14 cellular contexts compared by ENCODE assay signal in genomic region chr2:188902906-188903305, GRCh38.
DNase-seq lines count a peak whose midpoint lies in the region; ATAC-seq and TF ChIP-seq lines count a peak whose summit lies in the region.
"Had no signal": no experiment of that assay in that cellular context is flagged by ENCODE, and none has a peak within 500 bp of the region (broad histone marks: within the 10 kb centered on the region; RNA-seq: fewer than 3 reads in every experiment).

No MANE protein-coding gene starts in this region.

- peak; percentile 69 for DNase-seq in DMS153 (lab: John Stamatoyannopoulos, UW)
- DNase-seq in NCI-H748 (lab: John Stamatoyannopoulos, UW; ENCODE audit: unreplicated experiment) = peak; percentile 43
- no peak for DNase-seq in endothelial cell (ENCODE audit: low spot score)
- no peak for DNase-seq in mucosa of descending colon
- no peak for DNase-seq in stimulated activated CD4-positive, alpha-beta T cell treated with anti-CD3 and anti-CD28 coated beads, Interleukin-1b, Interleukin-23, amount 100 ng/mL, for 48 hours
- no peak for DNase-seq in stimulated activated CD4-positive, alpha-beta T cell treated with anti-CD3 and anti-CD28 coated beads, Interleukin-4, amount 100 ng/mL, for 4 hours
- DNase-seq in cardiac septum (ENCODE audit: low spot score) = no peak
- DNase-seq: activated CD4-positive, alpha-beta memory T cell treated with anti-CD3 and anti-CD28 coated beads for 36 hours; CD4-positive, CD25-positive, alpha-beta regulatory T cell; effector memory CD8-positive, alpha-beta T cell; T-helper 1 cell had no signal

- peak overlapping the region; percentile 73 for H3K27ac Mint-ChIP-seq in endothelial cell (ENCODE audit: unreplicated experiment)
- H3K27ac Mint-ChIP-seq: activated CD4-positive, alpha-beta memory T cell treated with anti-CD3 and anti-CD28 coated beads for 36 hours; activated naive CD4-positive, alpha-beta T cell treated with anti-CD3 and anti-CD28 coated beads, Interleukin-2, amount 50 U/mL, for 24 hours; CD4-positive, CD25-positive, alpha-beta regulatory T cell; effector memory CD8-positive, alpha-beta T cell; stimulated activated naive CD8-positive, alpha-beta T cell treated with anti-CD3 and anti-CD28 coated beads, Interleukin-15, Interleukin-2, amounts not matched to agents 100 ng/mL and 50 ng/mL, for 24 hours had no signal

- H3K36me3 ChIP-seq in mucosa of descending colon (ENCODE audit: low read depth) = no peaks in the 10 kb centered on the region

- no peak for TF ChIP-seq CTCF in endothelial cell (IDR thresholded peaks at IDR 0.05; ENCODE audit: unreplicated experiment)
- TF ChIP-seq CTCF in mucosa of descending colon (IDR thresholded peaks at IDR 0.05) = no peak

- H3K4me3 Mint-ChIP-seq in endothelial cell (ENCODE audit: unreplicated experiment) = no peak overlapping the region
- H3K4me3 Mint-ChIP-seq: activated CD4-positive, alpha-beta memory T cell treated with anti-CD3 and anti-CD28 coated beads for 36 hours; activated naive CD4-positive, alpha-beta T cell treated with anti-CD3 and anti-CD28 coated beads, Interleukin-2, amount 50 U/mL, for 24 hours; CD4-positive, CD25-positive, alpha-beta regulatory T cell; effector memory CD8-positive, alpha-beta T cell; stimulated activated naive CD8-positive, alpha-beta T cell treated with anti-CD3 and anti-CD28 coated beads, Interleukin-15, Interleukin-2, amounts not matched to agents 100 ng/mL and 50 ng/mL, for 24 hours had no signal

- no peaks in the 10 kb centered on the region for H3K9me3 Mint-ChIP-seq in endothelial cell (ENCODE audit: unreplicated experiment)
- H3K9me3 Mint-ChIP-seq: activated CD4-positive, alpha-beta memory T cell treated with anti-CD3 and anti-CD28 coated beads for 36 hours; activated naive CD4-positive, alpha-beta T cell treated with anti-CD3 and anti-CD28 coated beads, Interleukin-2, amount 50 U/mL, for 24 hours; stimulated activated naive CD8-positive, alpha-beta T cell treated with anti-CD3 and anti-CD28 coated beads, Interleukin-15, Interleukin-2, amounts not matched to agents 100 ng/mL and 50 ng/mL, for 24 hours had no signal

- intact Hi-C loops in mucosa of descending colon (cut with DNase I, micrococcal nuclease) = no loop called here
- intact Hi-C loops in cardiac septum (cut with DNase I) = no loop called here

- H3K36me3 Mint-ChIP-seq in endothelial cell (ENCODE audit: low read depth, unreplicated experiment) = no peaks in the 10 kb centered on the region
- H3K36me3 Mint-ChIP-seq: activated CD4-positive, alpha-beta memory T cell treated with anti-CD3 and anti-CD28 coated beads for 36 hours; activated naive CD4-positive, alpha-beta T cell treated with anti-CD3 and anti-CD28 coated beads, Interleukin-2, amount 50 U/mL, for 24 hours; CD4-positive, CD25-positive, alpha-beta regulatory T cell had no signal

- H3K27me3 Mint-ChIP-seq in endothelial cell (ENCODE audit: unreplicated experiment) = no peaks in the 10 kb centered on the region
- H3K27me3 Mint-ChIP-seq: activated CD4-positive, alpha-beta memory T cell treated with anti-CD3 and anti-CD28 coated beads for 36 hours; activated naive CD4-positive, alpha-beta T cell treated with anti-CD3 and anti-CD28 coated beads, Interleukin-2, amount 50 U/mL, for 24 hours; CD4-positive, CD25-positive, alpha-beta regulatory T cell; effector memory CD8-positive, alpha-beta T cell; stimulated activated naive CD8-positive, alpha-beta T cell treated with anti-CD3 and anti-CD28 coated beads, Interleukin-15, Interleukin-2, amounts not matched to agents 100 ng/mL and 50 ng/mL, for 24 hours had no signal

- ATAC-seq in mucosa of descending colon (peak; percentile 33), GM21786 (IDR thresholded peaks at IDR 0.05; ENCODE audit: unreplicated experiment) (no peak)
- ATAC-seq: effector memory CD8-positive, alpha-beta T cell had no signal

- H3K4me3 ChIP-seq in mucosa of descending colon = no peak overlapping the region

- H3K9me3 ChIP-seq in mucosa of descending colon = no peaks in the 10 kb centered on the region

- H3K4me1 ChIP-seq in mucosa of descending colon (ENCODE audit: low read depth) = no peaks in the 10 kb centered on the region

- H3K4me1 Mint-ChIP-seq in endothelial cell (ENCODE audit: unreplicated experiment) = peaks cover 7% of the 10 kb centered on the region
- H3K4me1 Mint-ChIP-seq: activated naive CD4-positive, alpha-beta T cell treated with anti-CD3 and anti-CD28 coated beads, Interleukin-2, amount 50 U/mL, for 24 hours; CD4-positive, CD25-positive, alpha-beta regulatory T cell had no signal

Comparison
In these comparisons a context has a peak if more than half of its experiments do, and no peak if none do; other contexts are left out.
1. DNase-seq: peak in DMS153 (single experiment) and NCI-H748 (single experiment); none in endothelial cell (single experiment), mucosa of descending colon (0 of 3), stimulated activated CD4-positive, alpha-beta T cell treated with anti-CD3 and anti-CD28 coated beads, Interleukin-1b, Interleukin-23, amount 100 ng/mL, for 48 hours (single experiment), stimulated activated CD4-positive, alpha-beta T cell treated with anti-CD3 and anti-CD28 coated beads, Interleukin-4, amount 100 ng/mL, for 4 hours (0 of 2) and cardiac septum (single experiment).